Comparison of ENCODE assay signal across 19 cellular contexts in the genomic region with DNA sequence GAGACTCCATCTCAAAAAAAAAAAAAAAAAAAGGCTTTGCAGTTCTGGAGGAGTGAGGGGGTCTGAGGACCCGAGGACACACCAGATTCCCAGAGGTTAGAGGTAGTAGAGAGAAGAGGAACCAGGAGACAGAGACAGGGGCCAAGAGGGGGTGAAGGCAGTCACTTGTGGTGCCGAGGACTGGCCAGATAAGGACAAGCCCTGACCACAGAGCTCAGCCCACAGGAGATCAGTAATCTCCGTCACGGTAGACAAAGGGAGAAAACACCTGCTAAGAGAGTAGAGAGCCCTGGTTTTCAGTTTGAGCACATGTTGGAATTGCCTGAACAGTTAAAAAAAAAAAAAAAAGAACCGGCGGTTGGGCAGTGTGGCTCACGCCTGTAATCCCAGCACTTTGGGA. TPM values are rescaled to one million over a fixed set of nuclear protein-coding genes. Genes with fewer than 3 reads are reported as not detected.
A peak's percentile ranks its signal among the peaks of the same experiment; 100 is the strongest.
DNase-seq lines count a peak whose midpoint lies in the region; ATAC-seq and TF ChIP-seq lines count a peak whose summit lies in the region.
"Had no signal": no experiment of that assay in that cellular context is flagged by ENCODE, and none has a peak within 500 bp of the region (broad histone marks: within the 10 kb centered on the region; RNA-seq: fewer than 3 reads in every experiment).

No MANE protein-coding gene starts in this region.

- peak overlapping the region in 2 of 3 donors; percentile 14 to 65 for H3K27ac Mint-ChIP-seq in CD4-positive, CD25-positive, alpha-beta regulatory T cell
- no peak overlapping the region for H3K27ac Mint-ChIP-seq in activated CD8-positive, alpha-beta T cell treated with anti-CD3 and anti-CD28 coated beads for 36 hours
- peak overlapping the region in 5 of 10 donors; percentile 4 to 49 (median 37) for H3K27ac Mint-ChIP-seq in naive thymus-derived CD8-positive, alpha-beta T cell

- no peak for DNase-seq in CD4-positive, CD25-positive, alpha-beta regulatory T cell
- DNase-seq in GM13976 (ENCODE audit: low spot score) = peak; percentile 72
- DNase-seq in activated CD8-positive, alpha-beta T cell treated with anti-CD3 and anti-CD28 coated beads for 36 hours = no peak
- DNase-seq in naive thymus-derived CD8-positive, alpha-beta T cell = no peak
- no peak for DNase-seq in NCI-H1092 treated with DMSO at 0.1 percent for 48 hours (lab: John Stamatoyannopoulos, UW)
- DNase-seq in NCI-H187 (lab: John Stamatoyannopoulos, UW) = no peak
- DNase-seq in esophagus muscularis mucosa (ENCODE audit: extremely low spot score) = no peak
- DNase-seq: activated CD4-positive, CD25-positive, alpha-beta regulatory T cell treated with anti-CD3 and anti-CD28 coated beads, Interleukin-2, amount 50 U/mL, for 72 hours; adrenal gland; AML-193; central memory CD4-positive, alpha-beta T cell; foreskin fibroblast; H7; NCI-H774; stimulated activated CD4-positive, alpha-beta T cell treated with anti-CD3 and anti-CD28 coated beads, Interleukin-2, amount 100 ng/mL, for 24 hours had no signal

- H3K9me3 Mint-ChIP-seq in CD4-positive, CD25-positive, alpha-beta regulatory T cell = peaks cover 0 to 1% (median 0%) of the 10 kb centered on the region in 7 donors
- H3K9me3 Mint-ChIP-seq in activated CD8-positive, alpha-beta T cell treated with anti-CD3 and anti-CD28 coated beads for 36 hours = no peaks in the 10 kb centered on the region
- H3K9me3 Mint-ChIP-seq in naive thymus-derived CD8-positive, alpha-beta T cell = no peaks in the 10 kb centered on the region

- no peaks in the 10 kb centered on the region for H3K36me3 Mint-ChIP-seq in CD4-positive, CD25-positive, alpha-beta regulatory T cell
- H3K36me3 Mint-ChIP-seq in activated CD8-positive, alpha-beta T cell treated with anti-CD3 and anti-CD28 coated beads for 36 hours (ENCODE audit: low read depth) = no peaks in the 10 kb centered on the region
- peaks cover 0 to 5% (median 0%) of the 10 kb centered on the region in 3 donors for H3K36me3 Mint-ChIP-seq in naive thymus-derived CD8-positive, alpha-beta T cell

- no peaks in the 10 kb centered on the region for H3K9me3 ChIP-seq in CD4-positive, CD25-positive, alpha-beta regulatory T cell (ENCODE audit: control insufficient read depth in 2 of 2, low read length in 2 of 2)
- H3K9me3 ChIP-seq in esophagus muscularis mucosa = no peaks in the 10 kb centered on the region
- H3K9me3 ChIP-seq: adrenal gland, left lung had no signal

- H3K36me3 ChIP-seq in CD4-positive, CD25-positive, alpha-beta regulatory T cell (ENCODE audit: control insufficient read depth, insufficient read depth, low read length) = no peaks in the 10 kb centered on the region
- H3K36me3 ChIP-seq in esophagus muscularis mucosa = peaks cover 0 to 4% (median 0%) of the 10 kb centered on the region in 4 donors
- H3K36me3 ChIP-seq: adrenal gland had no signal

- POLR2A ChIA-PET in activated CD8-positive, alpha-beta T cell treated with anti-CD3 and anti-CD28 coated beads for 36 hours (lab: Charles Lee) = interaction anchor here (2.5 kb wide), 1 partner anchor 9 kb away, joined by 8 read pairs; the partner anchor contains the start of gene ZNF414
- POLR2A ChIA-PET in naive thymus-derived CD8-positive, alpha-beta T cell (lab: Charles Lee) = interaction anchor here (0.6 to 19.3 kb wide), 9 partner anchors 9 to 118 kb away, joined by 3 to 802 read pairs (median 5); partner anchors contain the start of genes HNRNPM, MARCHF2, MYO1F and ZNF414

- no peak for TF ChIP-seq EP300 in esophagus muscularis mucosa (IDR thresholded peaks at IDR 0.05)

- H3K27ac ChIP-seq in CD4-positive, CD25-positive, alpha-beta regulatory T cell (ENCODE audit: insufficient read depth, low read length, poor library complexity, severe bottlenecking) = no peak overlapping the region
- no peak overlapping the region for H3K27ac ChIP-seq in esophagus muscularis mucosa (replicated peaks in 1 of 4)
- H3K27ac ChIP-seq: adrenal gland had no signal

- H3K27me3 ChIP-seq in CD4-positive, CD25-positive, alpha-beta regulatory T cell (ENCODE audit: control insufficient read depth, insufficient read depth, low read length) = no peaks in the 10 kb centered on the region
- H3K27me3 ChIP-seq in esophagus muscularis mucosa = no peaks in the 10 kb centered on the region
- H3K27me3 ChIP-seq: adrenal gland, left lung had no signal

- CTCF ChIA-PET in activated CD8-positive, alpha-beta T cell treated with anti-CD3 and anti-CD28 coated beads for 36 hours (lab: Charles Lee) = interaction anchor here (0.8 to 2.9 kb wide), 3 partner anchors 10 to 150 kb away, joined by 3 to 16 read pairs (median 5); no protein-coding TSS in a partner anchor

- no peaks in the 10 kb centered on the region for H3K27me3 Mint-ChIP-seq in CD4-positive, CD25-positive, alpha-beta regulatory T cell
- no peaks in the 10 kb centered on the region for H3K27me3 Mint-ChIP-seq in activated CD8-positive, alpha-beta T cell treated with anti-CD3 and anti-CD28 coated beads for 36 hours
- H3K27me3 Mint-ChIP-seq in naive thymus-derived CD8-positive, alpha-beta T cell = no peaks in the 10 kb centered on the region

- H3K4me3 ChIP-seq in CD4-positive, CD25-positive, alpha-beta regulatory T cell (ENCODE audit: low read depth, low read length) = no peak overlapping the region
- H3K4me3 ChIP-seq in esophagus muscularis mucosa = no peak overlapping the region
- H3K4me3 ChIP-seq: adrenal gland, left lung had no signal

- intact Hi-C loops in activated CD8-positive, alpha-beta T cell treated with anti-CD3 and anti-CD28 coated beads for 36 hours (cut with micrococcal nuclease) = no loop called here
- intact Hi-C loops in esophagus muscularis mucosa (cut with DNase I) = no loop called here

- 81% methylated on average over 7 of the region's 7 CpGs for WGBS in esophagus muscularis mucosa

- H3K4me3 Mint-ChIP-seq in CD4-positive, CD25-positive, alpha-beta regulatory T cell = peak overlapping the region in 2 of 4 donors; percentile 41 to 81
- H3K4me3 Mint-ChIP-seq in activated CD8-positive, alpha-beta T cell treated with anti-CD3 and anti-CD28 coated beads for 36 hours = peak overlapping the region; percentile 22
- peak overlapping the region in 9 of 10 donors; percentile 18 to 71 (median 57) for H3K4me3 Mint-ChIP-seq in naive thymus-derived CD8-positive, alpha-beta T cell

- TF ChIP-seq POLR2A in esophagus muscularis mucosa (IDR thresholded peaks at IDR 0.05; ENCODE audit: low read depth) = no peak

- peaks cover 16% of the 10 kb centered on the region for H3K4me1 ChIP-seq in CD4-positive, CD25-positive, alpha-beta regulatory T cell (ENCODE audit: control insufficient read depth, insufficient read depth, low read length, poor library complexity, severe bottlenecking)
- peaks cover 11 to 20% (median 17%) of the 10 kb centered on the region in 4 donors for H3K4me1 ChIP-seq in esophagus muscularis mucosa

- in situ Hi-C loops in GM13976 (cut with MboI; ENCODE audit: low sequenced_read_pairs, unreplicated experiment) = no loop called here

- peaks cover 0 to 24% (median 12%) of the 10 kb centered on the region in 4 donors for H3K4me1 Mint-ChIP-seq in CD4-positive, CD25-positive, alpha-beta regulatory T cell
- peaks cover 14% of the 10 kb centered on the region for H3K4me1 Mint-ChIP-seq in activated CD8-positive, alpha-beta T cell treated with anti-CD3 and anti-CD28 coated beads for 36 hours (ENCODE audit: low read depth)
- peaks cover 19 to 47% (median 36%) of the 10 kb centered on the region in 4 donors for H3K4me1 Mint-ChIP-seq in naive thymus-derived CD8-positive, alpha-beta T cell

- no peak for TF ChIP-seq CTCF in GM13976 (IDR thresholded peaks at IDR 0.05; ENCODE audit: borderline replicate concordance, control extremely low read depth, extremely low read depth, insufficient read depth, missing control alignments)
- TF ChIP-seq CTCF in activated CD8-positive, alpha-beta T cell treated with anti-CD3 and anti-CD28 coated beads for 36 hours (IDR thresholded peaks at IDR 0.05) = no peak
- TF ChIP-seq CTCF in esophagus muscularis mucosa (IDR thresholded peaks at IDR 0.05) = no peak

- no peak for ATAC-seq in CD4-positive, CD25-positive, alpha-beta regulatory T cell (ENCODE audit: low read depth in 2 of 2)
- no peak for ATAC-seq in activated CD8-positive, alpha-beta T cell treated with anti-CD3 and anti-CD28 coated beads for 36 hours
- no peak for ATAC-seq in naive thymus-derived CD8-positive, alpha-beta T cell
- no peak for ATAC-seq in GM18519 (IDR thresholded peaks at IDR 0.05; ENCODE audit: low FRiP score, unreplicated experiment)
- ATAC-seq: sciatic nerve had no signal

RNA-seq across cellular contexts. Expression of gene PRAM1, which starts 1.7 kb away (rescaled TPM):
- total RNA-seq in CD4-positive, CD25-positive, alpha-beta regulatory T cell = 3.7 TPM
- polyA plus RNA-seq in CD4-positive, CD25-positive, alpha-beta regulatory T cell = under 1 TPM in 2 of 4 donors, not detected in 2; 0.06 to 0.21 TPM
- 1 to 10 TPM in 1 of 2 experiments, under 1 TPM in 1; 0.74 to 1.1 TPM for total RNA-seq in activated CD8-positive, alpha-beta T cell treated with anti-CD3 and anti-CD28 coated beads for 36 hours
- 1 to 10 TPM; 3.5 to 4.7 TPM for total RNA-seq in naive thymus-derived CD8-positive, alpha-beta T cell
- polyA plus RNA-seq in naive thymus-derived CD8-positive, alpha-beta T cell = under 1 TPM in 2 of 3 donors, not detected in 1; 0.07 to 0.20 TPM
- 1 to 10 TPM in 1 of 4 donors, under 1 TPM in 3; 0.26 to 1.3 (median 0.55) TPM for total RNA-seq in esophagus muscularis mucosa
- total RNA-seq: MCF 10A had no signal

RNA-seq across cellular contexts. Expression of gene ZNF414, which starts 9.8 kb away (rescaled TPM):
- total RNA-seq in CD4-positive, CD25-positive, alpha-beta regulatory T cell = 35.1 TPM
- polyA plus RNA-seq in CD4-positive, CD25-positive, alpha-beta regulatory T cell = 10 to 100 TPM in 3 of 4 donors, 1 to 10 TPM in 1; 9.7 to 15.0 (median 12.6) TPM
- total RNA-seq in activated CD8-positive, alpha-beta T cell treated with anti-CD3 and anti-CD28 coated beads for 36 hours = 10 to 100 TPM; 21.6 to 24.0 TPM
- total RNA-seq in naive thymus-derived CD8-positive, alpha-beta T cell = 10 to 100 TPM; 70.2 to 73.1 TPM
- polyA plus RNA-seq in naive thymus-derived CD8-positive, alpha-beta T cell = 10 to 100 TPM; 15.2 to 34.2 (median 27.7) TPM
- total RNA-seq in esophagus muscularis mucosa = 10 to 100 TPM; 11.3 to 24.5 (median 17.1) TPM

RNA-seq across cellular contexts. Expression of gene HNRNPM, which starts 59.4 kb away (rescaled TPM):
- 263 TPM for total RNA-seq in CD4-positive, CD25-positive, alpha-beta regulatory T cell
- 100 to 1,000 TPM; 161 to 221 (median 184) TPM for polyA plus RNA-seq in CD4-positive, CD25-positive, alpha-beta regulatory T cell
- total RNA-seq in activated CD8-positive, alpha-beta T cell treated with anti-CD3 and anti-CD28 coated beads for 36 hours = 100 to 1,000 TPM; 242 to 254 TPM
- 100 to 1,000 TPM; 207 to 227 TPM for total RNA-seq in naive thymus-derived CD8-positive, alpha-beta T cell
- 100 to 1,000 TPM; 214 to 304 (median 217) TPM for polyA plus RNA-seq in naive thymus-derived CD8-positive, alpha-beta T cell
- 100 to 1,000 TPM; 103 to 126 (median 116) TPM for total RNA-seq in esophagus muscularis mucosa
